1 cellular context compared by ENCODE assay signal in genomic region chr3:10983219-10983916, GRCh38.
TF ChIP-seq lines count a peak whose summit lies in the region.

No MANE protein-coding gene starts in this region.

TF ChIP-seq in HepG2, 621 proteins besides CTCF, POLR2A, EP300 and RAD21 (continued from another document):
- TF ChIP-seq ZFY (CRISPR knock-in tag; IDR thresholded peaks at IDR 0.05), result no peak
- TF ChIP-seq XRCC5 (optimal IDR thresholded peaks at IDR 0.05; ENCODE audit: low read length), result peak; percentile 28
- TF ChIP-seq MIXL1 (CRISPR knock-in tag; IDR thresholded peaks at IDR 0.05), result 0 out of 2 replicates have a peak, but pooled peaks have one; percentile 14
